8 cellular contexts compared by ENCODE assay signal in genomic region chr11:13278620-13279486, GRCh38. TPM values are rescaled to one million over a fixed set of nuclear protein-coding genes. Genes with fewer than 3 reads are reported as not detected.
A peak's percentile ranks its signal among the peaks of the same experiment; 100 is the strongest.
DNase-seq lines count a peak whose midpoint lies in the region; ATAC-seq, FAIRE-seq and TF ChIP-seq lines count a peak whose summit lies in the region.

No MANE protein-coding gene starts in this region.

- H3K27me3 ChIP-seq in CD4-positive, alpha-beta T cell (ENCODE audit: control insufficient read depth, insufficient read depth, low read length): no peaks in the 10 kb centered on the region
- H3K27me3 ChIP-seq in H9 (ENCODE audit: insufficient read depth, low read length) (peaks cover 27% of the 10 kb centered on the region; the same call in 1 of the 2 replicates), adrenal gland (no peaks in the 10 kb centered on the region), keratinocyte (ENCODE audit: control insufficient read depth, extremely low read depth, insufficient read depth, low read length) (no peaks in the 10 kb centered on the region)

- H3K4me1 Mint-ChIP-seq in CD4-positive, alpha-beta T cell (ENCODE audit: low read depth): peaks cover 67% of the 10 kb centered on the region
- H3K4me1 Mint-ChIP-seq in H9: peaks cover 33 to 35% of the 10 kb centered on the region in 2 experiments
- H3K4me1 Mint-ChIP-seq in stimulated activated naive CD8-positive, alpha-beta T cell treated with anti-CD3 and anti-CD28 coated beads, Interleukin-15, amount 100 ng/mL, for 72 hours: peaks cover 58% of the 10 kb centered on the region

- H3K79me2 ChIP-seq in H9 (ENCODE audit: insufficient read depth, low read length) (no peaks in the 10 kb centered on the region), keratinocyte (ENCODE audit: control insufficient read depth, insufficient read depth, low read length) (peaks cover 50% of the 10 kb centered on the region)

- no peak overlapping the region for H2BK12ac ChIP-seq in H9 (ENCODE audit: insufficient read length, low read depth, low read length)

- intact Hi-C loops in CD4-positive, alpha-beta T cell (cut with DNase I, micrococcal nuclease): loop anchor here in 1 of 2 experiments (2.0 to 5.0 kb wide), 2 partner anchors 184 to 388 kb away; partner anchors contain the start of genes BTBD10 and FAR1
- intact Hi-C loops in adrenal gland (cut with DNase I): no loop called here

- no peak overlapping the region for H3K23ac ChIP-seq in H9 (ENCODE audit: insufficient read length, low read depth, low read length)

- H3K36me3 ChIP-seq in adrenal gland (replicated peaks in 1 of 2) (no peaks in the 10 kb centered on the region), keratinocyte (ENCODE audit: control insufficient read depth in 2 of 2, extremely low read depth in 1 of 2, insufficient read depth in 2 of 2, low read length in 2 of 2) (peaks cover 2 to 5% of the 10 kb centered on the region in 2 experiments)

- H2BK5ac ChIP-seq in H9 (ENCODE audit: insufficient read length, low read length): no peak overlapping the region

- H2BK20ac ChIP-seq in H9 (ENCODE audit: low read depth, low read length, poor library complexity, severe bottlenecking): no peak overlapping the region

- dilution Hi-C loops in keratinocyte (cut with MboI; ENCODE audit: extremely low pct_ligation_motif_present, low sequenced_read_pairs): no loop called here

- no peaks in the 10 kb centered on the region for H3K79me1 ChIP-seq in H9 (ENCODE audit: insufficient read depth, low read depth, low read length, poor library complexity, severe bottlenecking)

- no peak for FAIRE-seq in keratinocyte (lab: Jason Lieb, UNC)

- peak overlapping the region; percentile 81 to 93 (median 90) for H3K4me3 ChIP-seq in adrenal gland
- H3K4me3 ChIP-seq in keratinocyte (ENCODE audit: control insufficient read depth in 2 of 3, extremely low read depth in 1 of 3, insufficient read depth in 2 of 3, low read depth in 1 of 3, low read length in 3 of 3): peak overlapping the region; percentile 80

- CTCF ChIA-PET in CD4-positive, alpha-beta T cell (lab: Charles Lee): interaction anchor here (1.6 to 1.9 kb wide), 2 partner anchors 52 to 56 kb away, joined by 4 read pairs; no protein-coding TSS in a partner anchor

- no peak overlapping the region for H3K56ac ChIP-seq in H9 (ENCODE audit: insufficient read length, low read depth, low read length)

- POLR2A ChIA-PET in CD4-positive, alpha-beta T cell (lab: Charles Lee): interaction anchor here (0.8 to 2.1 kb wide), 6 partner anchors 9 to 184 kb away, joined by 3 to 8 read pairs (median 7); partner anchors contain the start of gene BTBD10

- no peak for TF ChIP-seq CTCF in CD4-positive, alpha-beta T cell (IDR thresholded peaks at IDR 0.05)
- TF ChIP-seq CTCF in H9 (conservative IDR thresholded peaks at IDR 0.05) (no peak), adrenal gland (IDR thresholded peaks at IDR 0.05) (no peak), keratinocyte (optimal IDR thresholded peaks at IDR 0.05 in 1 of 3, IDR thresholded peaks at IDR 0.05 in 1 of 3, conservative IDR thresholded peaks at IDR 0.05 in 1 of 3; ENCODE audit: extremely low read depth in 1 of 3, insufficient read depth in 2 of 3, low read length in 3 of 3) (no peak)

- no peaks in the 10 kb centered on the region for H3K9me3 ChIP-seq in CD4-positive, alpha-beta T cell (ENCODE audit: control insufficient read depth, low read length)
- H3K9me3 ChIP-seq in H9 (ENCODE audit: control insufficient read depth, low read depth, low read length) (no peaks in the 10 kb centered on the region), adrenal gland (replicated peaks in 1 of 3) (no peaks in the 10 kb centered on the region), keratinocyte (ENCODE audit: control insufficient read depth, low read depth, low read length) (no peaks in the 10 kb centered on the region)

- no peak overlapping the region for H4K91ac ChIP-seq in H9 (ENCODE audit: insufficient read length, low read depth, low read length)

- ATAC-seq in CD4-positive, alpha-beta T cell (ENCODE audit: poor library complexity): no peak
- no peak for ATAC-seq in stimulated activated naive CD8-positive, alpha-beta T cell treated with anti-CD3 and anti-CD28 coated beads, Interleukin-15, amount 100 ng/mL, for 72 hours
- ATAC-seq in GM19455 (IDR thresholded peaks at IDR 0.05; ENCODE audit: unreplicated experiment): no peak

- H3K27me3 Mint-ChIP-seq in CD4-positive, alpha-beta T cell: no peaks in the 10 kb centered on the region
- H3K27me3 Mint-ChIP-seq in H9 (ENCODE audit: low read depth): peaks cover 77% of the 10 kb centered on the region
- peaks cover 26% of the 10 kb centered on the region for H3K27me3 Mint-ChIP-seq in stimulated activated naive CD8-positive, alpha-beta T cell treated with anti-CD3 and anti-CD28 coated beads, Interleukin-15, amount 100 ng/mL, for 72 hours

- H3K9ac ChIP-seq in H9 (ENCODE audit: extremely low read depth, insufficient read length, low read length) (no peak overlapping the region), keratinocyte (ENCODE audit: control insufficient read depth, extremely low read depth, insufficient read depth, low read length) (peak overlapping the region; percentile 85)

- no peak overlapping the region for H4K8ac ChIP-seq in H9 (replicated peaks; ENCODE audit: insufficient read length, low read depth, low read length)

- no peak overlapping the region for H3K4ac ChIP-seq in H9 (ENCODE audit: low read depth, low read length)

- H3T11ph ChIP-seq in H9 (ENCODE audit: low read length): no peak overlapping the region

- H4K20me1 ChIP-seq in H9 (ENCODE audit: control insufficient read depth, insufficient read depth, insufficient read length): no peaks in the 10 kb centered on the region
- peaks cover 10% of the 10 kb centered on the region for H4K20me1 ChIP-seq in keratinocyte (ENCODE audit: control insufficient read depth, extremely low read depth, insufficient read depth, low read length)

- H3K36me3 Mint-ChIP-seq in CD4-positive, alpha-beta T cell (ENCODE audit: low read depth): peaks cover 23% of the 10 kb centered on the region
- H3K36me3 Mint-ChIP-seq in H9 (ENCODE audit: insufficient read depth in 1 of 3, low read depth in 3 of 3): no peaks in the 10 kb centered on the region

- no peak overlapping the region for H4K5ac ChIP-seq in H9 (ENCODE audit: insufficient read length, low read depth, low read length)

- H3K27ac ChIP-seq in CD4-positive, alpha-beta T cell (ENCODE audit: low read depth, low read length): peak overlapping the region; percentile 79
- H3K27ac ChIP-seq in H9 (ENCODE audit: insufficient read length, low read depth, low read length) (no peak overlapping the region), adrenal gland (peak overlapping the region in 3 of 5 donors; percentile 73 to 96 (median 91)), keratinocyte (ENCODE audit: control insufficient read depth, insufficient read depth, low read length) (peak overlapping the region; percentile 72)

- H3K4me2 ChIP-seq in H9 (ENCODE audit: insufficient read depth, insufficient read length, low read length): peak overlapping the region; percentile 70
- H3K4me2 ChIP-seq in keratinocyte (ENCODE audit: control insufficient read depth, extremely low read depth, insufficient read depth, low read depth, low read length): peak overlapping the region; percentile 88

- H3K9me1 ChIP-seq in keratinocyte (ENCODE audit: control insufficient read depth, extremely low read depth, insufficient read depth, low read length): peaks cover 5% of the 10 kb centered on the region

- no peak overlapping the region for H2BK120ac ChIP-seq in H9 (ENCODE audit: low read depth, low read length, poor library complexity, severe bottlenecking)

- WGBS in H9 (ENCODE audit: extremely low coverage, insufficient read length, low lambda C conversion rate): no CpG with 5 or more reads among the region's 61 CpGs
- WGBS in adrenal gland, 4 donors: 3 to 7% (median 5%) methylated on average over 36 to 61 of the region's 61 CpGs

- peaks cover 18% of the 10 kb centered on the region for H3K23me2 ChIP-seq in H9 (ENCODE audit: insufficient read length, low read depth, low read length, poor library complexity, severe bottlenecking)

- no peak overlapping the region for H3K18ac ChIP-seq in H9 (ENCODE audit: insufficient read length, low read depth, low read length)

- no peak for DNase-seq in CD4-positive, alpha-beta T cell
- DNase-seq in H9: no peak
- peak in 4 of 7 donors; percentile 36 to 60 (median 43) for DNase-seq in adrenal gland
- DNase-seq in keratinocyte (ENCODE audit: low read depth, low spot score): no peak
- DNase-seq in stimulated activated naive CD8-positive, alpha-beta T cell treated with anti-CD3 and anti-CD28 coated beads, Interleukin-15, amount 100 ng/mL, for 72 hours: no peak
- no peak for DNase-seq in GDM1 (lab: John Stamatoyannopoulos, UW)
- no peak for DNase-seq in Ammon's horn (ENCODE audit: low spot score)

- H3K9me3 Mint-ChIP-seq in CD4-positive, alpha-beta T cell: no peaks in the 10 kb centered on the region
- H3K9me3 Mint-ChIP-seq in H9: no peaks in the 10 kb centered on the region
- H3K9me3 Mint-ChIP-seq in stimulated activated naive CD8-positive, alpha-beta T cell treated with anti-CD3 and anti-CD28 coated beads, Interleukin-15, amount 100 ng/mL, for 72 hours: no peaks in the 10 kb centered on the region

- no peak overlapping the region for H2AK5ac ChIP-seq in H9 (ENCODE audit: insufficient read length, low read length)

- H2BK15ac ChIP-seq in H9 (ENCODE audit: low read depth, low read length): no peak overlapping the region

- H2AFZ ChIP-seq in H9 (ENCODE audit: low read length) (no peak overlapping the region), keratinocyte (ENCODE audit: control insufficient read depth, low read length) (no peak overlapping the region)

- no peak for TF ChIP-seq POLR2A in adrenal gland (IDR thresholded peaks at IDR 0.05)

- H3K4me3 Mint-ChIP-seq in CD4-positive, alpha-beta T cell: peak overlapping the region; percentile 93
- peak overlapping the region; percentile 62 to 80 for H3K4me3 Mint-ChIP-seq in H9
- peak overlapping the region; percentile 88 to 92 for H3K4me3 Mint-ChIP-seq in stimulated activated naive CD8-positive, alpha-beta T cell treated with anti-CD3 and anti-CD28 coated beads, Interleukin-15, amount 100 ng/mL, for 72 hours

- H3K14ac ChIP-seq in H9 (ENCODE audit: insufficient read depth, low read length): no peak overlapping the region

- peak overlapping the region; percentile 85 for H3K27ac Mint-ChIP-seq in CD4-positive, alpha-beta T cell
- H3K27ac Mint-ChIP-seq in H9: no peak overlapping the region
- peak overlapping the region; percentile 35 to 37 for H3K27ac Mint-ChIP-seq in stimulated activated naive CD8-positive, alpha-beta T cell treated with anti-CD3 and anti-CD28 coated beads, Interleukin-15, amount 100 ng/mL, for 72 hours

- H3K4me1 ChIP-seq in H9 (ENCODE audit: insufficient read depth, low read length): peaks cover 6% of the 10 kb centered on the region
- H3K4me1 ChIP-seq in adrenal gland (replicated peaks in 1 of 2): peaks cover 15 to 41% of the 10 kb centered on the region in 2 donors
- peaks cover 26% of the 10 kb centered on the region for H3K4me1 ChIP-seq in keratinocyte (ENCODE audit: control insufficient read depth, extremely low read depth, insufficient read depth, low read length)

RNA-seq across cellular contexts. Expression of gene BMAL1, which starts 1.3 kb away (rescaled TPM):
- total RNA-seq in CD4-positive, alpha-beta T cell: 10 to 100 TPM; 71.3 to 73.3 TPM
- total RNA-seq in H9 (2021) (3.2 and 3.3 TPM in 2 replicates), adrenal gland (10 to 100 TPM; 17.2 to 80.3 (median 36.9) TPM)
- polyA plus RNA-seq in adrenal gland (10 to 100 TPM; 13.9 to 66.5 (median 27.8) TPM), keratinocyte (18.9 to 27.5 TPM (median 22.6 TPM) in 3 replicates)
- 31.7 TPM for polyA plus RNA-seq in keratinocyte (2011; ENCODE audit: low read depth)
- 14.7 and 32.0 TPM in 2 replicates for polyA plus RNA-seq in keratinocyte (2011; cell fraction: cytosol; rRNA removed)
- polyA plus RNA-seq in keratinocyte (2011; cell fraction: nucleus; rRNA removed): 25.5 and 36.9 TPM in 2 replicates
- 13.8 and 19.4 TPM in 2 replicates for polyA plus RNA-seq in keratinocyte (2012; ENCODE audit: low replicate concordance)
- polyA minus RNA-seq in keratinocyte: 20.0 to 40.1 TPM (median 27.1 TPM) in 3 replicates
- polyA minus RNA-seq in keratinocyte (2011; cell fraction: cytosol; rRNA and poly(A)+ RNA removed): 17.5 TPM
- 26.6 and 44.0 TPM in 2 replicates for polyA minus RNA-seq in keratinocyte (2011; cell fraction: nucleus; rRNA and poly(A)+ RNA removed)

Comparison
In these comparisons a context has a peak if more than half of its experiments do, and no peak if none do; other contexts are left out.
1. DNase-seq: peak in adrenal gland (4 of 7); none in CD4-positive, alpha-beta T cell (0 of 10), H9 (single experiment), keratinocyte (single experiment), stimulated activated naive CD8-positive, alpha-beta T cell treated with anti-CD3 and anti-CD28 coated beads, Interleukin-15, amount 100 ng/mL, for 72 hours (0 of 2), GDM1 (single experiment) and Ammon's horn (single experiment).
2. H3K27ac Mint-ChIP-seq: peak in CD4-positive, alpha-beta T cell (single experiment) and stimulated activated naive CD8-positive, alpha-beta T cell treated with anti-CD3 and anti-CD28 coated beads, Interleukin-15, amount 100 ng/mL, for 72 hours (2 of 2); none in H9 (0 of 3).
3. Peak in every context shown above with its lines, with median percentiles within 50 percentile points of each other: H3K4me3 Mint-ChIP-seq.